In genomic region chr3:141421639-141422319, GRCh38 we compare ENCODE assay signal across 10 cellular contexts. TPM values are rescaled to one million over a fixed set of nuclear protein-coding genes. Genes with fewer than 3 reads are reported as not detected.
A peak's percentile ranks its signal among the peaks of the same experiment; 100 is the strongest.
DNase-seq lines count a peak whose midpoint lies in the region; ATAC-seq and TF ChIP-seq lines count a peak whose summit lies in the region.
"Had no signal": no experiment of that assay in that cellular context is flagged by ENCODE, and none has a peak within 500 bp of the region (broad histone marks: within the 10 kb centered on the region; RNA-seq: fewer than 3 reads in every experiment).

No MANE protein-coding gene starts in this region.

- TF ChIP-seq POLR2A in right lobe of liver (IDR thresholded peaks at IDR 0.05), result no peak

- CTCF ChIA-PET in Panc1 (lab: Charles Lee), result no interaction called here

- no peaks in the 10 kb centered on the region for H4K20me1 ChIP-seq in osteoblast (ENCODE audit: insufficient read depth, low read length)

- peak overlapping the region; percentile 20 for H3K4me2 ChIP-seq in osteoblast (ENCODE audit: insufficient read depth, low read length)

- in situ Hi-C loops in Panc1 (cut with HindIII; ENCODE audit: low pct_unique_long_range_greater_than_20kb, low sequenced_read_pairs), result no loop called here

- BruUV-seq in Panc1 (replicated peaks; lab: Mats Ljungman, UMichigan), result no TSS peak

- peak; percentile 72 for ATAC-seq in Panc1
- ATAC-seq in HG03045 (IDR thresholded peaks at IDR 0.05; ENCODE audit: unreplicated experiment), result no peak
- ATAC-seq in right lobe of liver, result no peak

- H3K36me3 ChIP-seq in Panc1 (ENCODE audit: control insufficient read depth, insufficient read depth, low read length) (no peaks in the 10 kb centered on the region), osteoblast (ENCODE audit: insufficient read depth, low read length) (peaks cover 49% of the 10 kb centered on the region), right lobe of liver (no peaks in the 10 kb centered on the region)
- H3K36me3 ChIP-seq: cardiac muscle cell had no signal

- H3K9me3 ChIP-seq in Panc1 (ENCODE audit: control insufficient read depth, insufficient read depth, low read depth, low read length), result no peaks in the 10 kb centered on the region
- no peaks in the 10 kb centered on the region for H3K9me3 ChIP-seq in osteoblast (ENCODE audit: low read depth, low read length)
- H3K9me3 ChIP-seq in right lobe of liver, result no peaks in the 10 kb centered on the region

- DNase-seq in GM03348 (ENCODE audit: low spot score) (peak; percentile 35), Panc1 (ENCODE audit: low read depth, low spot score) (no peak), dorsolateral prefrontal cortex (no peak), osteoblast (ENCODE audit: insufficient read length, low spot score, missing footprints) (peak; percentile 66), superior temporal gyrus (ENCODE audit: extremely low spot score) (no peak), right lobe of liver (no peak)
- DNase-seq in activated CD4-positive, alpha-beta T cell treated with anti-CD3 and anti-CD28 coated beads, Interleukin-2, amount 50 U/mL, for 1 hour, result no peak
- DNase-seq: NCI-H1048 had no signal

- TF ChIP-seq CTCF in Panc1 (IDR thresholded peaks at IDR 0.05) (no peak), dorsolateral prefrontal cortex (IDR thresholded peaks at IDR 0.05 in 54 of 56, conservative IDR thresholded peaks at IDR 0.05 in 2 of 56; ENCODE audit: low read depth in 1 of 56, partially characterized antibody in 56 of 56) (no peak), osteoblast (IDR thresholded peaks at IDR 0.05; ENCODE audit: extremely low read depth, low read depth, low read length) (peak; percentile 8), right lobe of liver (IDR thresholded peaks at IDR 0.05) (no peak)

- H3K4me3 ChIP-seq in Panc1 (ENCODE audit: low read depth in 2 of 2, low read length in 2 of 2) (no peak overlapping the region), dorsolateral prefrontal cortex (no peak overlapping the region), osteoblast (ENCODE audit: insufficient read depth, low read length) (no peak overlapping the region), right lobe of liver (no peak overlapping the region)
- H3K4me3 ChIP-seq: cardiac muscle cell had no signal

- no peak overlapping the region for H2AFZ ChIP-seq in osteoblast (ENCODE audit: low read length)

- H3K4me1 ChIP-seq in Panc1 (ENCODE audit: control insufficient read depth, insufficient read depth, low read length), result peaks cover 13% of the 10 kb centered on the region; the same call in 1 of the 2 replicates
- peaks cover 32% of the 10 kb centered on the region for H3K4me1 ChIP-seq in osteoblast (ENCODE audit: insufficient read depth, low read length)
- peaks cover 0 to 13% (median 6%) of the 10 kb centered on the region in 4 donors for H3K4me1 ChIP-seq in right lobe of liver

- no peaks in the 10 kb centered on the region for H3K27me3 ChIP-seq in Panc1 (ENCODE audit: control insufficient read depth, insufficient read depth, low read length)
- H3K27me3 ChIP-seq in dorsolateral prefrontal cortex, result no peaks in the 10 kb centered on the region
- H3K27me3 ChIP-seq in osteoblast (ENCODE audit: insufficient read depth, low read length), result no peaks in the 10 kb centered on the region
- no peaks in the 10 kb centered on the region for H3K27me3 ChIP-seq in right lobe of liver
- H3K27me3 ChIP-seq: cardiac muscle cell had no signal

- H3K79me2 ChIP-seq in osteoblast (ENCODE audit: insufficient read depth, low read length), result peaks cover 93% of the 10 kb centered on the region

- H3K27ac ChIP-seq in Panc1 (ENCODE audit: low read length) (no peak overlapping the region), dorsolateral prefrontal cortex (peak overlapping the region in 47 of 59 donors; percentile 0 to 78 (median 52)), osteoblast (ENCODE audit: low read depth, low read length) (peak overlapping the region; percentile 89), right lobe of liver (no peak overlapping the region)
- H3K27ac ChIP-seq: cardiac muscle cell had no signal

- intact Hi-C loops in Panc1 (cut with micrococcal nuclease; ENCODE audit: unreplicated experiment) (no loop called here), dorsolateral prefrontal cortex (cut with DNase I) (no loop called here), right lobe of liver (cut with DNase I) (no loop called here)

- POLR2A ChIA-PET in Panc1 (lab: Charles Lee), result no interaction called here

- 83% methylated on average over 5 of the region's 5 CpGs for WGBS in right lobe of liver (ENCODE audit: insufficient coverage, low coverage, low lambda C conversion rate, missing lambda C conversion rate)

RNA-seq across cellular contexts. Expression of gene ZBTB38, which starts 53.5 kb away (rescaled TPM):
- total RNA-seq in Panc1 (2021; ENCODE audit: unreplicated experiment), result 46.7 TPM
- 34.0 TPM for polyA plus RNA-seq in Panc1 (2012; ENCODE audit: insufficient read length)
- 100 to 1,000 TPM; 101 to 187 (median 131) TPM for total RNA-seq in dorsolateral prefrontal cortex
- total RNA-seq in osteoblast, result 181 and 196 TPM in 2 replicates
- total RNA-seq in right lobe of liver, result 10 to 100 TPM; 29.4 to 75.2 (median 36.6) TPM

Comparison
In these comparisons a context has a peak if more than half of its experiments do, and no peak if none do; other contexts are left out.
1. DNase-seq: peak in GM03348 (single experiment) and osteoblast (single experiment); none in Panc1 (single experiment), dorsolateral prefrontal cortex (0 of 10), superior temporal gyrus (single experiment), right lobe of liver (0 of 3) and activated CD4-positive, alpha-beta T cell treated with anti-CD3 and anti-CD28 coated beads, Interleukin-2, amount 50 U/mL, for 1 hour (single experiment).
2. H3K27ac ChIP-seq: peak in dorsolateral prefrontal cortex (47 of 59) and osteoblast (single experiment); none in Panc1 (single experiment) and right lobe of liver (0 of 3).